In genomic region chr4:3331511-3332394, GRCh38 we compare ENCODE assay signal across 17 cellular contexts. TPM values are rescaled to one million over a fixed set of nuclear protein-coding genes. Genes with fewer than 3 reads are reported as not detected.
DNase-seq lines count a peak whose midpoint lies in the region; ATAC-seq and TF ChIP-seq lines count a peak whose summit lies in the region.
"Had no signal": no experiment of that assay in that cellular context is flagged by ENCODE, and none has a peak within 500 bp of the region (broad histone marks: within the 10 kb centered on the region; RNA-seq: fewer than 3 reads in every experiment).

No MANE protein-coding gene starts in this region.

- TF ChIP-seq CTCF in esophagus squamous epithelium (IDR thresholded peaks at IDR 0.05): no peak
- no peak for TF ChIP-seq CTCF in type B pancreatic cell (conservative IDR thresholded peaks at IDR 0.05)

- intact Hi-C loops in esophagus squamous epithelium (cut with DNase I): no loop called here

- H3K36me3 Mint-ChIP-seq in type B pancreatic cell: peaks cover 27% of the 10 kb centered on the region
- H3K36me3 Mint-ChIP-seq: natural killer cell, WTC11 had no signal

- no peaks in the 10 kb centered on the region for H3K27me3 ChIP-seq in esophagus squamous epithelium
- H3K27me3 ChIP-seq: BE2C, foreskin keratinocyte had no signal

- no peak for TF ChIP-seq POLR2A in esophagus squamous epithelium (IDR thresholded peaks at IDR 0.05)

- H3K36me3 ChIP-seq in esophagus squamous epithelium: no peaks in the 10 kb centered on the region
- H3K36me3 ChIP-seq: BE2C had no signal

- H3K4me3 Mint-ChIP-seq in type B pancreatic cell: no peak overlapping the region
- H3K4me3 Mint-ChIP-seq: natural killer cell; T-helper 1 cell treated with Interleukin-12 subunit alpha and Interleukin-12 subunit beta and Interleukin-4 antibody, amounts not matched to agents 30 μg/mL and 1 μg/mL, for 36 hours; WTC11 had no signal

- DNase-seq in activated CD8-positive, alpha-beta memory T cell treated with anti-CD3 and anti-CD28 coated beads, Interleukin-2, amount 50 U/mL, for 48 hours: peak; percentile 20
- DNase-seq in esophagus squamous epithelium (lab: John Stamatoyannopoulos, UW) (no peak), mesenteric fat pad (ENCODE audit: low spot score) (peak; percentile 87), type B pancreatic cell (ENCODE audit: extremely low spot score, unreplicated experiment) (peak; percentile 50), RPMI8226 (no peak), LoVo (ENCODE audit: low spot score) (no peak)
- DNase-seq: activated gamma-delta T cell treated with Interleukin-2 at 50 U/mL for 16 hours, BE2C, foreskin keratinocyte, mammary epithelial cell, natural killer cell, NCI-H187, NCI-H446 had no signal

- H3K4me1 Mint-ChIP-seq in type B pancreatic cell (ENCODE audit: unreplicated experiment): peaks cover 24% of the 10 kb centered on the region
- H3K4me1 Mint-ChIP-seq: WTC11 had no signal

- no peaks in the 10 kb centered on the region for H3K27me3 Mint-ChIP-seq in type B pancreatic cell

- no peak for ATAC-seq in GM19328 (IDR thresholded peaks at IDR 0.05; ENCODE audit: unreplicated experiment)
- ATAC-seq: foreskin keratinocyte, GM12878, natural killer cell, WTC11 had no signal

- WGBS in esophagus squamous epithelium, 2 donors: 82 to 84% methylated on average over 13 to 15 of the region's 23 CpGs

- no peaks in the 10 kb centered on the region for H3K9me3 Mint-ChIP-seq in type B pancreatic cell
- H3K9me3 Mint-ChIP-seq: natural killer cell; T-helper 1 cell treated with Interleukin-12 subunit alpha and Interleukin-12 subunit beta and Interleukin-4 antibody, amounts not matched to agents 30 μg/mL and 1 μg/mL, for 36 hours; WTC11 had no signal

- H3K4me3 ChIP-seq in esophagus squamous epithelium: no peak overlapping the region
- H3K4me3 ChIP-seq: GM12878 had no signal

- H3K27ac Mint-ChIP-seq in type B pancreatic cell: no peak overlapping the region
- H3K27ac Mint-ChIP-seq: natural killer cell; T-helper 1 cell treated with Interleukin-12 subunit alpha and Interleukin-12 subunit beta and Interleukin-4 antibody, amounts not matched to agents 30 μg/mL and 1 μg/mL, for 36 hours had no signal

- H3K27ac ChIP-seq in esophagus squamous epithelium: peak overlapping the region in 3 of 4 donors; percentile 15 to 68 (median 30)
- H3K27ac ChIP-seq: foreskin keratinocyte had no signal

- peaks cover 0 to 12% (median 0%) of the 10 kb centered on the region in 3 donors for H3K4me1 ChIP-seq in esophagus squamous epithelium
- H3K4me1 ChIP-seq: BE2C, foreskin keratinocyte had no signal

- no peaks in the 10 kb centered on the region for H3K9me3 ChIP-seq in esophagus squamous epithelium
- H3K9me3 ChIP-seq: BE2C had no signal

RNA-seq across cellular contexts. Expression of gene RGS12, which starts 38.9 kb away (rescaled TPM):
- total RNA-seq in esophagus squamous epithelium: 10 to 100 TPM; 39.0 to 74.7 (median 69.9) TPM
- 26.3 TPM for total RNA-seq in mesenteric fat pad
- total RNA-seq in type B pancreatic cell (ENCODE audit: low replicate concordance): 35.7 and 67.5 TPM in 2 replicates

Comparison
In these comparisons a context has a peak if more than half of its experiments do, and no peak if none do; other contexts are left out.
1. DNase-seq: peak in activated CD8-positive, alpha-beta memory T cell treated with anti-CD3 and anti-CD28 coated beads, Interleukin-2, amount 50 U/mL, for 48 hours (single experiment), mesenteric fat pad (single experiment) and type B pancreatic cell (single experiment); none in esophagus squamous epithelium (single experiment), RPMI8226 (single experiment) and LoVo (single experiment).